8 cellular contexts compared by ENCODE assay signal in genomic region chr9:136485049-136485647, GRCh38. TPM values are rescaled to one million over a fixed set of nuclear protein-coding genes. Genes with fewer than 3 reads are reported as not detected.
A peak's percentile ranks its signal among the peaks of the same experiment; 100 is the strongest.
DNase-seq lines count a peak whose midpoint lies in the region; ATAC-seq and TF ChIP-seq lines count a peak whose summit lies in the region.

No MANE protein-coding gene starts in this region.

- peak overlapping the region in 1 of 10 donors; percentile 97 for H3K27ac ChIP-seq in heart right ventricle

- peak overlapping the region; percentile 48 for H3K4me3 Mint-ChIP-seq in activated naive CD8-positive, alpha-beta T cell treated with anti-CD3 and anti-CD28 coated beads, Interleukin-2, amount 50 U/mL, for 24 hours

- H3K4me1 ChIP-seq in heart right ventricle = peaks cover 8 to 51% (median 34%) of the 10 kb centered on the region in 9 donors

- peak; percentile 79 to 92 (median 90) for TF ChIP-seq CTCF in heart right ventricle (IDR thresholded peaks at IDR 0.05)

- no peaks in the 10 kb centered on the region for H3K27me3 ChIP-seq in heart right ventricle

- H3K4me1 Mint-ChIP-seq in activated naive CD8-positive, alpha-beta T cell treated with anti-CD3 and anti-CD28 coated beads, Interleukin-2, amount 50 U/mL, for 24 hours = peaks cover 22% of the 10 kb centered on the region

- WGBS in heart right ventricle, 2 donors = 26 to 31% methylated on average over 13 of the region's 13 CpGs

- no peak overlapping the region for H3K4me3 ChIP-seq in heart right ventricle

- no peaks in the 10 kb centered on the region for H3K9me3 Mint-ChIP-seq in activated naive CD8-positive, alpha-beta T cell treated with anti-CD3 and anti-CD28 coated beads, Interleukin-2, amount 50 U/mL, for 24 hours

- peak overlapping the region; percentile 54 for H3K27ac Mint-ChIP-seq in activated naive CD8-positive, alpha-beta T cell treated with anti-CD3 and anti-CD28 coated beads, Interleukin-2, amount 50 U/mL, for 24 hours

- no peaks in the 10 kb centered on the region for H3K9me3 ChIP-seq in heart right ventricle

- DNase-seq in GF-D8 (lab: John Stamatoyannopoulos, UW) = peak; percentile 12
- DNase-seq in NCI-H1048 (lab: John Stamatoyannopoulos, UW) = peak; percentile 14
- peak; percentile 68 for DNase-seq in SW480 (ENCODE audit: low spot score)
- DNase-seq in activated naive CD8-positive, alpha-beta T cell treated with anti-CD3 and anti-CD28 coated beads, Interleukin-2, amount 50 U/mL, for 24 hours = peak; percentile 86
- DNase-seq in heart right ventricle = peak; percentile 86 to 87
- peak; percentile 52 for DNase-seq in renal cortical epithelial cell (ENCODE audit: low read depth)

- ATAC-seq in activated naive CD8-positive, alpha-beta T cell treated with anti-CD3 and anti-CD28 coated beads, Interleukin-2, amount 50 U/mL, for 24 hours = no peak
- ATAC-seq in heart right ventricle (peak; percentile 5 to 50 (median 24)), GM18870 (IDR thresholded peaks at IDR 0.05; ENCODE audit: unreplicated experiment) (no peak), GM21360 (IDR thresholded peaks at IDR 0.05; ENCODE audit: unreplicated experiment) (no peak)

- intact Hi-C loops in heart right ventricle (cut with DNase I) = loop anchor here in 7 of 10 donors (1.0 to 10.0 kb wide), 7 partner anchors 42 to 207 kb away; partner anchors contain the start of genes AGPAT2 (in 2 of the 7) and NOTCH1 (in 1 of the 7)

- no peaks in the 10 kb centered on the region for H3K27me3 Mint-ChIP-seq in activated naive CD8-positive, alpha-beta T cell treated with anti-CD3 and anti-CD28 coated beads, Interleukin-2, amount 50 U/mL, for 24 hours

- peaks cover 0 to 3% (median 0%) of the 10 kb centered on the region in 9 donors for H3K36me3 ChIP-seq in heart right ventricle

- peaks cover 10% of the 10 kb centered on the region for H3K36me3 Mint-ChIP-seq in activated naive CD8-positive, alpha-beta T cell treated with anti-CD3 and anti-CD28 coated beads, Interleukin-2, amount 50 U/mL, for 24 hours (ENCODE audit: low read depth)

RNA-seq across cellular contexts. Expression of gene SEC16A, which starts 2.3 kb away (rescaled TPM):
- total RNA-seq in heart right ventricle = 10 to 100 TPM; 21.9 to 35.9 (median 28.6) TPM
- 10 to 100 TPM; 24.4 to 35.6 TPM for polyA plus RNA-seq in heart right ventricle
- total RNA-seq in renal cortical epithelial cell = 20.8 and 69.4 TPM in 2 replicates

RNA-seq across cellular contexts. Expression of gene INPP5E, which starts 45.5 kb away (rescaled TPM):
- 10 to 100 TPM in 3 of 10 donors, 1 to 10 TPM in 7; 7.4 to 12.5 (median 9.3) TPM for total RNA-seq in heart right ventricle
- 10 to 100 TPM in 1 of 2 donors, 1 to 10 TPM in 1; 6.6 to 16.8 TPM for polyA plus RNA-seq in heart right ventricle
- 4.3 and 11.5 TPM in 2 replicates for total RNA-seq in renal cortical epithelial cell

Comparison
In these comparisons a context has a peak if more than half of its experiments do, and no peak if none do; other contexts are left out.
1. DNase-seq: peak in every context shown above with its lines; median percentile 86 in heart right ventricle; 86 in activated naive CD8-positive, alpha-beta T cell treated with anti-CD3 and anti-CD28 coated beads, Interleukin-2, amount 50 U/mL, for 24 hours; 68 in SW480; 52 in renal cortical epithelial cell; 14 in NCI-H1048; 12 in GF-D8.
2. ATAC-seq: peak in heart right ventricle (8 of 8); none in activated naive CD8-positive, alpha-beta T cell treated with anti-CD3 and anti-CD28 coated beads, Interleukin-2, amount 50 U/mL, for 24 hours (single experiment), GM18870 (single experiment) and GM21360 (single experiment).